In the genomic region with DNA sequence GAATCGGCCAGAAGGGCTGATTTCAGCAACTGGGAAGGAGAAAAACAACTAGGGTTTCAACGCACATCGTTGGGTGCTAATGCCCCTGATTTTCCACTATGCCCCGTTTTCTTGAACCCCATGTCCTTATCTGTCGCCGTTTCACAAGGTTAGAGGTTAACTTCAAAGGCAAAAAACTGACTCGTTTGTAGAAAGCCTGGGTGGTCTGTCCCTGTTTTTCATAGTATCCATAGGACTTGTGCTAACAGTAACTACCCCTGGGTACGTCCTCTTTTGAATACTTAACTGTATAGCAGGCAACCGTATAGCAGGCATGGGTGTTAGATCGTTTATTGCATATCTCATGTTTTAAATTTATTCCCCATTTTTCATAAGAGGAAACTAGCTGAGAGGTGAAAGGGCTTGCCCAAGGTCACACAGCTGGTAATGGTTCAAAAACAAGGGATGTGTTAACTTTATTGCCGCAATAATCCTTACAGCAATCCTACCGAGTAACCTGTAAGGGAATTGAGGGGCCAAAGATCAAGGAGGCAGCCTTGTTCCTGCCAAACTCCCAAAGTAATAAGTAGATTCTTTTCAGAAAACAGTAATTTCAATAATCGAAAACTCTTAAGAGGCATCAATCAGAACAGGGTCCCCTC, we compare ENCODE assay signal across 8 cellular contexts.
DNase-seq lines count a peak whose midpoint lies in the region; ATAC-seq and TF ChIP-seq lines count a peak whose summit lies in the region.

No MANE protein-coding gene starts in this region.

- H3K27me3 Mint-ChIP-seq in stimulated activated naive B cell treated with anti-CD40 and anti-IgM and Interleukin-4, amounts not matched to agents 10 μg/mL and 1 μg/mL and 100 μg/mL, for 72 hours = peaks cover 3 to 5% of the 10 kb centered on the region in 2 donors

- H3K4me3 ChIP-seq in iPS-11a (ENCODE audit: low read depth, low read length) = peak overlapping the region; percentile 53

- peaks cover 0 to 4% of the 10 kb centered on the region in 2 donors for H3K9me3 Mint-ChIP-seq in stimulated activated naive B cell treated with anti-CD40 and anti-IgM and Interleukin-4, amounts not matched to agents 10 μg/mL and 1 μg/mL and 100 μg/mL, for 72 hours

- no peak for TF ChIP-seq CTCF in VCaP (conservative IDR thresholded peaks at IDR 0.05)

- peaks cover 0 to 3% of the 10 kb centered on the region in 2 donors for H3K36me3 Mint-ChIP-seq in stimulated activated naive B cell treated with anti-CD40 and anti-IgM and Interleukin-4, amounts not matched to agents 10 μg/mL and 1 μg/mL and 100 μg/mL, for 72 hours

- H3K4me1 Mint-ChIP-seq in stimulated activated naive B cell treated with anti-CD40 and anti-IgM and Interleukin-4, amounts not matched to agents 10 μg/mL and 1 μg/mL and 100 μg/mL, for 72 hours = peaks cover 19 to 38% of the 10 kb centered on the region in 2 donors

- H3K27ac Mint-ChIP-seq in stimulated activated naive B cell treated with anti-CD40 and anti-IgM and Interleukin-4, amounts not matched to agents 10 μg/mL and 1 μg/mL and 100 μg/mL, for 72 hours = peak overlapping the region; percentile 42

- DNase-seq in NCI-H1694 treated with DMSO at 0.1 percent for 48 hours (lab: John Stamatoyannopoulos, UW) (peak; percentile 19), NCI-H1694 (lab: John Stamatoyannopoulos, UW) (no peak), NCI-H2227 (lab: John Stamatoyannopoulos, UW; ENCODE audit: unreplicated experiment) (no peak), T-helper 9 cell (no peak)
- DNase-seq in stimulated activated naive B cell treated with anti-CD40 and anti-IgM and Interleukin-4, amounts not matched to agents 10 μg/mL and 1 μg/mL and 100 μg/mL, for 72 hours = no peak
- no peak for DNase-seq in activated CD8-positive, alpha-beta memory T cell treated with anti-CD3 and anti-CD28 coated beads for 24 hours

- peak overlapping the region; percentile 71 to 81 for H3K4me3 Mint-ChIP-seq in stimulated activated naive B cell treated with anti-CD40 and anti-IgM and Interleukin-4, amounts not matched to agents 10 μg/mL and 1 μg/mL and 100 μg/mL, for 72 hours

- no peak for ATAC-seq in stimulated activated naive B cell treated with anti-CD40 and anti-IgM and Interleukin-4, amounts not matched to agents 10 μg/mL and 1 μg/mL and 100 μg/mL, for 72 hours (replicated peaks)

- H3K27ac ChIP-seq in VCaP = peak overlapping the region; percentile 78
